In genomic region chr2:166197446-166197845, GRCh38 we compare ENCODE assay signal across 15 cellular contexts.
"Had no signal": no experiment of that assay in that cellular context is flagged by ENCODE, and none has a peak within 500 bp of the region (broad histone marks: within the 10 kb centered on the region; RNA-seq: fewer than 3 reads in every experiment).

No MANE protein-coding gene starts in this region.

- FAIRE-seq: kidney, pancreas had no signal

- ATAC-seq: naive thymus-derived CD8-positive, alpha-beta T cell; pancreas; sciatic nerve had no signal

- H3K4me1 ChIP-seq: colonic mucosa, left ventricle myocardium inferior, pancreas, spleen, suprapubic skin had no signal

- H3K27me3 Mint-ChIP-seq: memory B cell; stimulated activated naive CD8-positive, alpha-beta T cell treated with anti-CD3 and anti-CD28 coated beads, Interleukin-15, Interleukin-2, amounts not matched to agents 100 ng/mL and 50 ng/mL, for 24 hours had no signal

- H3K4me1 Mint-ChIP-seq: memory B cell; naive thymus-derived CD8-positive, alpha-beta T cell had no signal

- H3K36me3 Mint-ChIP-seq: memory B cell; naive thymus-derived CD8-positive, alpha-beta T cell had no signal

- H3K4me3 ChIP-seq: cardiac muscle cell, colonic mucosa, hepatocyte, left ventricle myocardium inferior, pancreas, spleen, suprapubic skin had no signal

- H3K27ac ChIP-seq: cardiac muscle cell, colonic mucosa, hepatocyte, left ventricle myocardium inferior, pancreas, spleen, suprapubic skin had no signal

- H3K4me3 Mint-ChIP-seq: memory B cell; naive thymus-derived CD8-positive, alpha-beta T cell; stimulated activated naive CD8-positive, alpha-beta T cell treated with anti-CD3 and anti-CD28 coated beads, Interleukin-15, Interleukin-2, amounts not matched to agents 100 ng/mL and 50 ng/mL, for 24 hours had no signal

- H3K79me2 ChIP-seq: hepatocyte had no signal

- H3K27ac Mint-ChIP-seq: memory B cell; naive thymus-derived CD8-positive, alpha-beta T cell; stimulated activated naive CD8-positive, alpha-beta T cell treated with anti-CD3 and anti-CD28 coated beads, Interleukin-15, Interleukin-2, amounts not matched to agents 100 ng/mL and 50 ng/mL, for 24 hours had no signal

- H3K27me3 ChIP-seq: cardiac muscle cell, colonic mucosa, hepatocyte, pancreas, spleen, suprapubic skin had no signal

- H3K9me3 ChIP-seq: colonic mucosa, pancreas, suprapubic skin had no signal

- H2AFZ ChIP-seq: hepatocyte had no signal

- DNase-seq: activated naive CD4-positive, alpha-beta T cell; aorta; colonic mucosa; kidney; left ventricle myocardium inferior; naive thymus-derived CD8-positive, alpha-beta T cell; pancreas; spleen; SW 1271 had no signal

- H3K36me3 ChIP-seq: cardiac muscle cell, colonic mucosa, left ventricle myocardium inferior, pancreas, suprapubic skin had no signal

- H3K4me2 ChIP-seq: hepatocyte had no signal
